8 cellular contexts compared by ENCODE assay signal in genomic region chr17:75155191-75155601, GRCh38. TPM values are rescaled to one million over a fixed set of nuclear protein-coding genes. Genes with fewer than 3 reads are reported as not detected.
DNase-seq lines count a peak whose midpoint lies in the region; ATAC-seq and TF ChIP-seq lines count a peak whose summit lies in the region.

No MANE protein-coding gene starts in this region.

- H3K4me1 ChIP-seq in RWPE2 (ENCODE audit: insufficient read depth, poor library complexity, severe bottlenecking) = peaks cover 41% of the 10 kb centered on the region
- H3K4me1 ChIP-seq in hepatocyte (ENCODE audit: insufficient read depth) = peaks cover 7% of the 10 kb centered on the region
- peaks cover 34% of the 10 kb centered on the region for H3K4me1 ChIP-seq in skeletal muscle satellite cell (ENCODE audit: control insufficient read depth, insufficient read depth, low read length)

- peak overlapping the region; percentile 68 for H3K4me2 ChIP-seq in hepatocyte
- peak overlapping the region; percentile 81 for H3K4me2 ChIP-seq in skeletal muscle satellite cell (ENCODE audit: low read length)

- H3K27ac ChIP-seq in RWPE2 (ENCODE audit: poor library complexity, severe bottlenecking) (peak overlapping the region; percentile 88), hepatocyte (peak overlapping the region; percentile 4)

- POLR2A ChIA-PET in activated CD4-positive, alpha-beta T cell treated with anti-CD3 and anti-CD28 coated beads for 36 hours (lab: Charles Lee) = interaction anchor here (0.6 to 1.6 kb wide), 10 partner anchors 7 to 1570 kb away, joined by 3 to 7 read pairs (median 3); partner anchors contain the start of genes CDR2L, MIF4GD and SLC25A19

- WGBS in hepatocyte (ENCODE audit: low lambda C conversion rate, missing lambda C conversion rate) = 83% methylated on average over 3 of the region's 3 CpGs

- H3K36me3 ChIP-seq in RWPE2 (ENCODE audit: low read depth) (peaks cover 18% of the 10 kb centered on the region), hepatocyte (replicated peaks; ENCODE audit: insufficient read depth, low read depth) (no peaks in the 10 kb centered on the region), skeletal muscle satellite cell (ENCODE audit: insufficient read depth, low read length) (no peaks in the 10 kb centered on the region)

- no peaks in the 10 kb centered on the region for H3K27me3 Mint-ChIP-seq in activated CD4-positive, alpha-beta T cell treated with anti-CD3 and anti-CD28 coated beads for 36 hours

- H3K27me3 ChIP-seq in RWPE2 (ENCODE audit: insufficient read depth, poor library complexity, severe bottlenecking) = no peaks in the 10 kb centered on the region
- no peaks in the 10 kb centered on the region for H3K27me3 ChIP-seq in hepatocyte
- no peaks in the 10 kb centered on the region for H3K27me3 ChIP-seq in skeletal muscle satellite cell (ENCODE audit: control insufficient read depth, insufficient read depth, low read length)

- H3K4me1 Mint-ChIP-seq in activated CD4-positive, alpha-beta T cell treated with anti-CD3 and anti-CD28 coated beads for 36 hours = peaks cover 35% of the 10 kb centered on the region

- no peak for DNase-seq in activated CD4-positive, alpha-beta T cell treated with anti-CD3 and anti-CD28 coated beads for 36 hours
- DNase-seq in activated CD4-positive, alpha-beta T cell treated with anti-CD3 and anti-CD28 coated beads, Interleukin-2, amount 50 U/mL, for 48 hours = no peak
- DNase-seq in RWPE2 (ENCODE audit: low spot score) (peak; percentile 29), hepatocyte (ENCODE audit: low spot score) (no peak), NCI-H1092 (lab: John Stamatoyannopoulos, UW) (no peak), NCI-H1105 (lab: John Stamatoyannopoulos, UW) (no peak)
- no peak for DNase-seq in NK-92 treated with Interleukin-12 subunit alpha and Interleukin-12 subunit beta, amount 100 ng/mL, for 24 hours (lab: John Stamatoyannopoulos, UW)

- H2AFZ ChIP-seq in hepatocyte = no peak overlapping the region

- H3K4me3 Mint-ChIP-seq in activated CD4-positive, alpha-beta T cell treated with anti-CD3 and anti-CD28 coated beads for 36 hours = peak overlapping the region; percentile 96

- H3K9ac ChIP-seq in skeletal muscle satellite cell (ENCODE audit: low read depth, low read length) = no peak overlapping the region

- intact Hi-C loops in activated CD4-positive, alpha-beta T cell treated with anti-CD3 and anti-CD28 coated beads for 36 hours (cut with DNase I, micrococcal nuclease) = loop anchor here (2.0 kb wide), 2 partner anchors 28 to 370 kb away; partner anchors contain the start of genes LLGL2 (in 1 of the 2) and SUMO2 (in 1 of the 2)

- H4K20me1 ChIP-seq in hepatocyte (ENCODE audit: insufficient read depth, poor library complexity, severe bottlenecking) = no peaks in the 10 kb centered on the region

- H3K9me2 ChIP-seq in hepatocyte (replicated peaks; ENCODE audit: insufficient read depth) = no peaks in the 10 kb centered on the region

- no peaks in the 10 kb centered on the region for H3K9me3 Mint-ChIP-seq in activated CD4-positive, alpha-beta T cell treated with anti-CD3 and anti-CD28 coated beads for 36 hours (ENCODE audit: low read depth)

- no peak for ATAC-seq in activated CD4-positive, alpha-beta T cell treated with anti-CD3 and anti-CD28 coated beads for 36 hours
- ATAC-seq in RWPE2 (ENCODE audit: low read depth) = no peak

- TF ChIP-seq CTCF in RWPE2 (IDR thresholded peaks at IDR 0.05; ENCODE audit: poor library complexity, severe bottlenecking) = no peak
- TF ChIP-seq CTCF in hepatocyte (IDR thresholded peaks at IDR 0.05; ENCODE audit: poor library complexity) = no peak

- H3K36me3 Mint-ChIP-seq in activated CD4-positive, alpha-beta T cell treated with anti-CD3 and anti-CD28 coated beads for 36 hours (ENCODE audit: low read depth) = peaks cover 10% of the 10 kb centered on the region

- CTCF ChIA-PET in activated CD4-positive, alpha-beta T cell treated with anti-CD3 and anti-CD28 coated beads for 36 hours (lab: Charles Lee) = interaction anchor here (1.0 to 2.0 kb wide), 3 partner anchors 17 to 42 kb away, joined by 3 to 7 read pairs (median 5); no protein-coding TSS in a partner anchor

- H3K9me3 ChIP-seq in RWPE2 (ENCODE audit: severe bottlenecking) (no peaks in the 10 kb centered on the region), hepatocyte (ENCODE audit: low read depth) (no peaks in the 10 kb centered on the region), skeletal muscle satellite cell (replicated peaks; ENCODE audit: low read length) (no peaks in the 10 kb centered on the region)

- H3K79me2 ChIP-seq in hepatocyte = peaks cover 38% of the 10 kb centered on the region

- H3K4me3 ChIP-seq in RWPE2 (ENCODE audit: severe bottlenecking) (no peak overlapping the region), hepatocyte (no peak overlapping the region), skeletal muscle satellite cell (ENCODE audit: low read length) (no peak overlapping the region)

- peak overlapping the region; percentile 40 for H3K27ac Mint-ChIP-seq in activated CD4-positive, alpha-beta T cell treated with anti-CD3 and anti-CD28 coated beads for 36 hours

RNA-seq across cellular contexts. Expression of gene JPT1, which starts 0.9 kb away (rescaled TPM):
- 100 to 1,000 TPM; 234 to 238 TPM for total RNA-seq in activated CD4-positive, alpha-beta T cell treated with anti-CD3 and anti-CD28 coated beads for 36 hours
- 103 and 107 TPM in 2 replicates for total RNA-seq in hepatocyte
- 172 and 181 TPM in 2 replicates for polyA plus RNA-seq in hepatocyte
- 209 and 251 TPM in 2 replicates for total RNA-seq in skeletal muscle satellite cell (2012; rRNA removed)

RNA-seq across cellular contexts. Expression of gene NT5C, which starts 23.7 kb away (rescaled TPM):
- total RNA-seq in activated CD4-positive, alpha-beta T cell treated with anti-CD3 and anti-CD28 coated beads for 36 hours = 10 to 100 TPM; 51.7 to 61.5 TPM
- 46.3 and 66.8 TPM in 2 replicates for total RNA-seq in hepatocyte
- polyA plus RNA-seq in hepatocyte = 73.3 and 82.2 TPM in 2 replicates
- 56.5 and 75.1 TPM in 2 replicates for total RNA-seq in skeletal muscle satellite cell (2012; rRNA removed)

RNA-seq across cellular contexts. Expression of gene SUMO2, which starts 27.6 kb away (rescaled TPM):
- total RNA-seq in activated CD4-positive, alpha-beta T cell treated with anti-CD3 and anti-CD28 coated beads for 36 hours = 100 to 1,000 TPM; 594 to 727 TPM
- 112 and 115 TPM in 2 replicates for total RNA-seq in hepatocyte
- polyA plus RNA-seq in hepatocyte = 424 and 434 TPM in 2 replicates
- 85.9 and 93.3 TPM in 2 replicates for total RNA-seq in skeletal muscle satellite cell (2012; rRNA removed)

RNA-seq across cellular contexts. Expression of gene ARMC7, which starts 45.4 kb away (rescaled TPM):
- total RNA-seq in activated CD4-positive, alpha-beta T cell treated with anti-CD3 and anti-CD28 coated beads for 36 hours = 1 to 10 TPM; 6.7 to 7.7 TPM
- total RNA-seq in hepatocyte = 2.6 and 3.5 TPM in 2 replicates
- polyA plus RNA-seq in hepatocyte = 4.0 and 4.5 TPM in 2 replicates
- 1.5 and 2.3 TPM in 2 replicates for total RNA-seq in skeletal muscle satellite cell (2012; rRNA removed)

RNA-seq across cellular contexts. Expression of gene NUP85, which starts 50.3 kb away (rescaled TPM):
- 100 to 1,000 TPM; 130 to 160 TPM for total RNA-seq in activated CD4-positive, alpha-beta T cell treated with anti-CD3 and anti-CD28 coated beads for 36 hours
- total RNA-seq in hepatocyte = 28.6 and 33.6 TPM in 2 replicates
- 38.8 and 45.5 TPM in 2 replicates for polyA plus RNA-seq in hepatocyte
- total RNA-seq in skeletal muscle satellite cell (2012; rRNA removed) = 35.0 and 40.2 TPM in 2 replicates
